In the genomic region with DNA sequence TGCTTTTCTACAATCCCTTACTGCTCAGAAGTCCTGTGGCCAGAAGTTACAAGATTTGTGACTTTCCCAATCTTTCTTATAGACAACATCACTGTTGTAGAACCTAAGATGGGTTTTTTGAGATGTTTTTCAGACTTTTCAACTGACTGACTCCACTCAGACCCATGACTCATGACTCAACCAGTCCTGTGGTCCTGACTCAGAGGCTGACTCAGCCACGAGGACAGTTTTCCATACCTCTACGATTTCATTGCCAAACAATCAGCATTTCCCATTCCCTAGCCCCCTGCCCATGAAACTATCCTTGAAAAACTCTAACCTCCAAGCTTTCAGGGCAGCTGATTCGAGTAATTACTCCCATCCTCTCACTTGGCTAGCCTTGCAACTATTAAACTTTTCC, we compare ENCODE assay signal across 1 cellular context.
TF ChIP-seq lines count a peak whose summit lies in the region.

No MANE protein-coding gene starts in this region.

TF ChIP-seq in K562, 482 proteins besides CTCF, POLR2A, EP300 and RAD21 (continued from another document):
- TF ChIP-seq REST (CRISPR knock-in tag; IDR thresholded peaks at IDR 0.05; ENCODE audit: low read depth) = no peak
- TF ChIP-seq, protein P1, sequence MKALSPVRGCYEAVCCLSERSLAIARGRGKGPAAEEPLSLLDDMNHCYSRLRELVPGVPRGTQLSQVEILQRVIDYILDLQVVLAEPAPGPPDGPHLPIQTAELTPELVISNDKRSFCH (CRISPR knock-in tag; IDR thresholded peaks at IDR 0.05) = no peak
- TF ChIP-seq, protein P1 (tag; IDR thresholded peaks at IDR 0.05) = no peak
TF ChIP-seq in K562: peak in this region for 3.
